Comparison of ENCODE assay signal across 8 cellular contexts in genomic region chr15:25481208-25481862, GRCh38. TPM values are rescaled to one million over a fixed set of nuclear protein-coding genes. Genes with fewer than 3 reads are reported as not detected.
DNase-seq lines count a peak whose midpoint lies in the region; ATAC-seq and TF ChIP-seq lines count a peak whose summit lies in the region.

No MANE protein-coding gene starts in this region.

- peak overlapping the region in 1 of 4 donors; percentile 44 for H3K27ac ChIP-seq in sigmoid colon

- H3K36me3 ChIP-seq in sigmoid colon: no peaks in the 10 kb centered on the region

- peaks cover 0 to 11% (median 4%) of the 10 kb centered on the region in 4 donors for H3K4me1 ChIP-seq in sigmoid colon

- H3K9me3 ChIP-seq in sigmoid colon: no peaks in the 10 kb centered on the region

- H3K4me3 ChIP-seq in astrocyte of the cerebellum (ENCODE audit: low read depth, low read length) (no peak overlapping the region), sigmoid colon (peak overlapping the region in 2 of 4 donors; percentile 28 to 33)

- in situ Hi-C loops in astrocyte of the cerebellum (cut with HindIII; ENCODE audit: low sequenced_read_pairs): no loop called here

- ATAC-seq in GM18909 (IDR thresholded peaks at IDR 0.05; ENCODE audit: poor library complexity, unreplicated experiment): no peak
- ATAC-seq in HG02870 (IDR thresholded peaks at IDR 0.05; ENCODE audit: unreplicated experiment): no peak

- TF ChIP-seq POLR2A in sigmoid colon (IDR thresholded peaks at IDR 0.05): no peak

- intact Hi-C loops in sigmoid colon (cut with DNase I): loop anchor here (10.0 kb wide), 1 partner anchor 347 kb away; no protein-coding TSS in a partner anchor

- TF ChIP-seq CTCF in astrocyte of the cerebellum (IDR thresholded peaks at IDR 0.05; ENCODE audit: low read depth, low read length, missing control alignments): no peak
- TF ChIP-seq CTCF in sigmoid colon (IDR thresholded peaks at IDR 0.05): no peak

- TF ChIP-seq EP300 in sigmoid colon (IDR thresholded peaks at IDR 0.05): no peak

- H3K27me3 ChIP-seq in sigmoid colon: no peaks in the 10 kb centered on the region

- 12 to 22% methylated on average over 14 of the region's 14 CpGs for WGBS in sigmoid colon, 2 donors

- DNase-seq in Ammon's horn (ENCODE audit: low spot score): peak; percentile 74
- peak; percentile 38 for DNase-seq in NCI-H1105 (lab: John Stamatoyannopoulos, UW)
- DNase-seq in astrocyte of the cerebellum (ENCODE audit: low read depth): peak; percentile 11
- DNase-seq in medulla oblongata (ENCODE audit: extremely low spot score): peak; percentile 40
- DNase-seq in sigmoid colon: no peak
- no peak for DNase-seq in COLO829 (ENCODE audit: low spot score)

RNA-seq across cellular contexts. Expression of gene UBE3A, which starts 42.5 kb away (rescaled TPM):
- 100 to 1,000 TPM in 1 of 4 donors, 10 to 100 TPM in 3; 70.9 to 103 (median 86.1) TPM for total RNA-seq in sigmoid colon
- polyA plus RNA-seq in sigmoid colon: 10 to 100 TPM; 12.6 to 21.5 (median 19.2) TPM

Comparison
In these comparisons a context has a peak if more than half of its experiments do, and no peak if none do; other contexts are left out.
1. DNase-seq: peak in Ammon's horn (single experiment), NCI-H1105 (single experiment), astrocyte of the cerebellum (single experiment) and medulla oblongata (single experiment); none in sigmoid colon (single experiment) and COLO829 (single experiment).